ENCODE assay signal across 25 cellular contexts in the genomic region with DNA sequence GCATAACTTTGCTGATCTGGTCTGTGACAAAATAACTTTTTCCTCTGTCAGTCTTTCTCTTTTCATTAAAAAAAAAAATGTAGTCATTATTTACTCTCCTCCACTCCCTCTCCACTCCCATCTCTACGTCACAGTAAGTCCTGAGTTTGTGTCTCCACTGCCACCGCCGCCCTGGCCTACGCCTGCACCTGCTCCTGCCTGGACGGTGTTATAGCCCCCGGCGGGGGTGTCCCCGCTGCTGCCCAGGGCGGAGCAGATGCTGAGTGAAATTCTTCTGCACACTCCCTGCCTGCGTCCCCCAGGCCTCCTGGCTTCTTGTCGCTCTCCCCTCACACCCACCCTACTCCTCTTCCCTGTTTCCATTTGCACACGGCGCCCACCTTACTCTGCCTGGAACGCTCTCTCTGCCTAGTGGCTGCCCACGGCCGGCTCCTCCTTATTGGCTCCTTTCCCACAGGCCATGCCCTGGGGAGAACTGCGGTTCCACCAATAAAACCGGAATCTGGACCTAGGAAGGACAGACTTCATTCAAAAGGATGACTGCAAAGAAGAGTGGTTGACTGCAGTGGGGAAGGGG.
"Had no signal": no experiment of that assay in that cellular context is flagged by ENCODE, and none has a peak within 500 bp of the region (broad histone marks: within the 10 kb centered on the region; RNA-seq: fewer than 3 reads in every experiment).

No MANE protein-coding gene starts in this region.

- ATAC-seq: gastrocnemius medialis; naive thymus-derived CD4-positive, alpha-beta T cell; right cardiac atrium had no signal

- H3K4me1 Mint-ChIP-seq: activated naive CD4-positive, alpha-beta T cell treated with anti-CD3 and anti-CD28 coated beads, Interleukin-2, amount 10 ng/mL, durations not matched to agents 7 days and 5 days; activated naive CD8-positive, alpha-beta T cell treated with anti-CD3 and anti-CD28 coated beads, Interleukin-2, amount 10 ng/mL, durations not matched to agents 7 days and 5 days; mesothelial cell of epicardium; naive thymus-derived CD4-positive, alpha-beta T cell had no signal

- H3K36me3 Mint-ChIP-seq: activated naive CD4-positive, alpha-beta T cell treated with anti-CD3 and anti-CD28 coated beads, Interleukin-2, amount 10 ng/mL, durations not matched to agents 7 days and 5 days; activated naive CD8-positive, alpha-beta T cell treated with anti-CD3 and anti-CD28 coated beads, Interleukin-2, amount 10 ng/mL, durations not matched to agents 7 days and 5 days; brain; mesothelial cell of epicardium; naive thymus-derived CD4-positive, alpha-beta T cell had no signal

- H3K27ac Mint-ChIP-seq: activated naive CD4-positive, alpha-beta T cell treated with anti-CD3 and anti-CD28 coated beads, Interleukin-2, amount 10 ng/mL, durations not matched to agents 7 days and 5 days; activated naive CD8-positive, alpha-beta T cell treated with anti-CD3 and anti-CD28 coated beads, Interleukin-2, amount 10 ng/mL, durations not matched to agents 7 days and 5 days; activated T-helper 1 cell treated with anti-CD3 and anti-CD28 coated beads, Interleukin-12 subunit alpha, Interleukin-12 subunit beta, Interleukin-2, Interleukin-4 antibody, amounts not matched to agents 30 ng/mL and 10 ng/mL and 1 ng/mL, durations not matched to agents 14 hours and 24 hours and 36 hours; mesothelial cell of epicardium; naive thymus-derived CD4-positive, alpha-beta T cell had no signal

- H3K27me3 ChIP-seq: ascending aorta, cardiac muscle cell had no signal

- H3K4me3 Mint-ChIP-seq: activated naive CD4-positive, alpha-beta T cell treated with anti-CD3 and anti-CD28 coated beads, Interleukin-2, amount 10 ng/mL, durations not matched to agents 7 days and 5 days; activated naive CD8-positive, alpha-beta T cell treated with anti-CD3 and anti-CD28 coated beads, Interleukin-2, amount 10 ng/mL, durations not matched to agents 7 days and 5 days; activated T-helper 1 cell treated with anti-CD3 and anti-CD28 coated beads, Interleukin-12 subunit alpha, Interleukin-12 subunit beta, Interleukin-2, Interleukin-4 antibody, amounts not matched to agents 30 ng/mL and 10 ng/mL and 1 ng/mL, durations not matched to agents 14 hours and 24 hours and 36 hours; mesothelial cell of epicardium had no signal

- H3K4me1 ChIP-seq: ascending aorta, gastrocnemius medialis, suprapubic skin, tibial artery had no signal

- H3K9me3 ChIP-seq: ascending aorta, gastrocnemius medialis, suprapubic skin, tibial artery had no signal

- H3K4me3 ChIP-seq: ascending aorta, cardiac muscle cell, coronary artery, dorsolateral prefrontal cortex, gastrocnemius medialis, hepatocyte, suprapubic skin, tibial artery had no signal

- DNase-seq: activated CD4-positive, alpha-beta T cell treated with anti-CD3 and anti-CD28 coated beads for 4 hours; activated CD4-positive, alpha-beta T cell treated with anti-CD3 and anti-CD28 coated beads, Interleukin-2, amount 50 U/mL, for 48 hours; activated CD4-positive, CD25-positive, alpha-beta regulatory T cell; activated CD8-positive, alpha-beta memory T cell treated with anti-CD3 and anti-CD28 coated beads for 24 hours; activated effector memory CD4-positive, alpha-beta T cell treated with anti-CD3 and anti-CD28 coated beads, Interleukin-2, amount 50 U/mL, for 16 hours; activated naive CD4-positive, alpha-beta T cell treated with anti-CD3 and anti-CD28 coated beads, Interleukin-2, amount 10 ng/mL, durations not matched to agents 7 days and 5 days; activated naive CD8-positive, alpha-beta T cell treated with anti-CD3 and anti-CD28 coated beads, Interleukin-2, amount 10 ng/mL, durations not matched to agents 7 days and 5 days; cerebellar nuclear complex; dorsolateral prefrontal cortex; effector memory CD4-positive, alpha-beta T cell; gastrocnemius medialis; naive thymus-derived CD4-positive, alpha-beta T cell; right cardiac atrium; stimulated activated CD4-positive, alpha-beta T cell treated with anti-CD3 and anti-CD28 coated beads, Interleukin-15, amount 100 ng/mL, for 24 hours; stimulated activated naive CD4-positive, alpha-beta T cell; tibial artery had no signal

- H3K27ac ChIP-seq: ascending aorta, cardiac muscle cell, coronary artery, dorsolateral prefrontal cortex, gastrocnemius medialis, hepatocyte, suprapubic skin, tibial artery had no signal

- H3K36me3 ChIP-seq: ascending aorta, cardiac muscle cell, gastrocnemius medialis, suprapubic skin, tibial artery had no signal

- H3K9me3 Mint-ChIP-seq: activated naive CD4-positive, alpha-beta T cell treated with anti-CD3 and anti-CD28 coated beads, Interleukin-2, amount 10 ng/mL, durations not matched to agents 7 days and 5 days; activated naive CD8-positive, alpha-beta T cell treated with anti-CD3 and anti-CD28 coated beads, Interleukin-2, amount 10 ng/mL, durations not matched to agents 7 days and 5 days; activated T-helper 1 cell treated with anti-CD3 and anti-CD28 coated beads, Interleukin-12 subunit alpha, Interleukin-12 subunit beta, Interleukin-2, Interleukin-4 antibody, amounts not matched to agents 30 ng/mL and 10 ng/mL and 1 ng/mL, durations not matched to agents 14 hours and 24 hours and 36 hours; neural crest cell had no signal
